ENCODE assay signal across 29 cellular contexts in genomic region chr1:236154126-236154525, GRCh38.
"Had no signal": no experiment of that assay in that cellular context is flagged by ENCODE, and none has a peak within 500 bp of the region (broad histone marks: within the 10 kb centered on the region; RNA-seq: fewer than 3 reads in every experiment).

No MANE protein-coding gene starts in this region.

- H3K4me1 ChIP-seq: ascending aorta, breast epithelium had no signal

- H3K27me3 Mint-ChIP-seq: activated CD4-positive, alpha-beta memory T cell treated with anti-CD3 and anti-CD28 coated beads, Interleukin-2, amount 10 ng/mL, durations not matched to agents 7 days and 5 days; activated CD4-positive, alpha-beta T cell treated with anti-CD3 and anti-CD28 coated beads, Interleukin-2, amount 10 ng/mL, durations not matched to agents 7 days and 5 days; activated naive CD4-positive, alpha-beta T cell treated with anti-CD3 and anti-CD28 coated beads, Interleukin-2, amount 10 ng/mL, durations not matched to agents 7 days and 5 days; activated naive CD8-positive, alpha-beta T cell treated with anti-CD3 and anti-CD28 coated beads, Interleukin-2, amount 10 ng/mL, durations not matched to agents 7 days and 5 days; activated T-cell treated with anti-CD3 and anti-CD28 coated beads, Interleukin-2, amount 50 U/mL, for 24 hours; brain; dendritic cell treated with granulocyte-macrophage colony-stimulating factor and Interleukin-4, amounts not matched to agents 40 ng/mL and 50 ng/mL, for 4 days had no signal

- H3K36me3 ChIP-seq: ascending aorta, breast epithelium, cardiac muscle cell had no signal

- H3K9me3 ChIP-seq: ascending aorta, breast epithelium had no signal

- H3K27ac ChIP-seq: ascending aorta, breast epithelium, cardiac muscle cell, coronary artery, dorsolateral prefrontal cortex had no signal

- H3K27ac Mint-ChIP-seq: activated CD4-positive, alpha-beta memory T cell treated with anti-CD3 and anti-CD28 coated beads, Interleukin-2, amount 10 ng/mL, durations not matched to agents 7 days and 5 days; activated CD4-positive, alpha-beta T cell treated with anti-CD3 and anti-CD28 coated beads, Interleukin-2, amount 10 ng/mL, durations not matched to agents 7 days and 5 days; activated naive CD4-positive, alpha-beta T cell treated with anti-CD3 and anti-CD28 coated beads, Interleukin-2, amount 10 ng/mL, durations not matched to agents 7 days and 5 days; activated naive CD8-positive, alpha-beta T cell treated with anti-CD3 and anti-CD28 coated beads, Interleukin-2, amount 10 ng/mL, durations not matched to agents 7 days and 5 days; activated T-cell treated with anti-CD3 and anti-CD28 coated beads, Interleukin-2, amount 50 U/mL, for 24 hours; activated T-cell treated with anti-CD3 and anti-CD28 coated beads, Interleukin-2, amount 50 U/mL, for 72 hours; brain; endodermal cell had no signal

- H3K4me1 Mint-ChIP-seq: activated naive CD4-positive, alpha-beta T cell treated with anti-CD3 and anti-CD28 coated beads, Interleukin-2, amount 10 ng/mL, durations not matched to agents 7 days and 5 days had no signal

- H3K27me3 ChIP-seq: ascending aorta, breast epithelium, cardiac muscle cell, dorsolateral prefrontal cortex had no signal

- H3K4me3 Mint-ChIP-seq: activated CD4-positive, alpha-beta memory T cell treated with anti-CD3 and anti-CD28 coated beads, Interleukin-2, amount 10 ng/mL, durations not matched to agents 7 days and 5 days; activated CD4-positive, alpha-beta T cell treated with anti-CD3 and anti-CD28 coated beads, Interleukin-2, amount 10 ng/mL, durations not matched to agents 7 days and 5 days; activated naive CD4-positive, alpha-beta T cell treated with anti-CD3 and anti-CD28 coated beads, Interleukin-2, amount 10 ng/mL, durations not matched to agents 7 days and 5 days; activated naive CD8-positive, alpha-beta T cell treated with anti-CD3 and anti-CD28 coated beads, Interleukin-2, amount 10 ng/mL, durations not matched to agents 7 days and 5 days; activated T-cell treated with anti-CD3 and anti-CD28 coated beads, Interleukin-2, amount 50 U/mL, for 24 hours; activated T-cell treated with anti-CD3 and anti-CD28 coated beads, Interleukin-2, amount 50 U/mL, for 72 hours; brain; dendritic cell treated with granulocyte-macrophage colony-stimulating factor and Interleukin-4, amounts not matched to agents 40 ng/mL and 50 ng/mL, for 4 days; endodermal cell had no signal

- H3K36me3 Mint-ChIP-seq: activated naive CD4-positive, alpha-beta T cell treated with anti-CD3 and anti-CD28 coated beads, Interleukin-2, amount 10 ng/mL, durations not matched to agents 7 days and 5 days; activated naive CD8-positive, alpha-beta T cell treated with anti-CD3 and anti-CD28 coated beads, Interleukin-2, amount 10 ng/mL, durations not matched to agents 7 days and 5 days had no signal

- ATAC-seq: activated naive CD4-positive, alpha-beta T cell treated with anti-CD3 and anti-CD28 coated beads, Interleukin-2, amount 50 U/mL, for 72 hours; activated T-cell treated with anti-CD3 and anti-CD28 coated beads, Interleukin-2, amount 50 U/mL, for 72 hours; esophagus mucosa had no signal

- H3K4me3 ChIP-seq: ascending aorta, breast epithelium, cardiac muscle cell, coronary artery, dorsolateral prefrontal cortex had no signal

- DNase-seq: activated CD4-positive, alpha-beta memory T cell treated with anti-CD3 and anti-CD28 coated beads, Interleukin-2, amount 10 ng/mL, durations not matched to agents 7 days and 5 days; activated CD4-positive, alpha-beta T cell treated with anti-CD3 and anti-CD28 coated beads for 1 hour; activated CD4-positive, alpha-beta T cell treated with anti-CD3 and anti-CD28 coated beads for 4 hours; activated CD4-positive, alpha-beta T cell treated with anti-CD3 and anti-CD28 coated beads, Interleukin-2, amount 10 ng/mL, durations not matched to agents 7 days and 5 days; activated CD4-positive, alpha-beta T cell treated with anti-CD3 and anti-CD28 coated beads, Interleukin-2, amount 50 U/mL, for 4 hours; activated CD8-positive, alpha-beta memory T cell treated with anti-CD3 and anti-CD28 coated beads, Interleukin-2, amount 50 U/mL, for 48 hours; activated gamma-delta T cell; activated naive CD4-positive, alpha-beta T cell; activated naive CD4-positive, alpha-beta T cell treated with anti-CD3 and anti-CD28 coated beads, Interleukin-2, amount 10 ng/mL, durations not matched to agents 7 days and 5 days; activated naive CD8-positive, alpha-beta T cell treated with anti-CD3 and anti-CD28 coated beads, Interleukin-2, amount 10 ng/mL, durations not matched to agents 7 days and 5 days; activated T-cell treated with anti-CD3 and anti-CD28 coated beads for 4 hours; activated T-cell treated with anti-CD3 and anti-CD28 coated beads, Interleukin-2, amount 50 U/mL, for 24 hours; activated T-cell treated with anti-CD3 and anti-CD28 coated beads, Interleukin-2, amount 50 U/mL, for 72 hours; central memory CD4-positive, alpha-beta T cell; cerebellar nuclear complex; dorsolateral prefrontal cortex; effector memory CD4-positive, alpha-beta T cell; endodermal cell; foreskin fibroblast; T-helper 1 cell; T-helper 2 cell had no signal
